In the genomic region with DNA sequence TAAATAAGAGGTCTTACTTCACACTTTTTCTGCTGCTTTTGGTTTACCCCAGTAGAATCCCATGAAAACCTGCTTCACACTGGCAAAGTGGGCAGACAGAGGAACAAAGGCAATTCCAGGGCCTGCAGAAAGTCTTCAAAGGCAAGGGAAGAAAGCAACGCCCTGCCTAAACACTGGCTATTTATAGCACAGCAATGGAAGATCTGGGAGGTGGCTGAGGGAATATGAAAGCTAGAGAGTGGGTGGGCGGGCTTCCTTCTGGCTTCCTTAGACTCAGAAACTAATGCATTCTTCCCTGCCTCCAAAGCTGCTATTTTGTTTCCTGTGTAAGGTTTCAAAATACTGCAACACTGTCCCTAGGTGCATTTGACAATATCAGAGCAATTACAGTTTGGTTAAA, we compare ENCODE assay signal across 20 cellular contexts. TPM values are rescaled to one million over a fixed set of nuclear protein-coding genes. Genes with fewer than 3 reads are reported as not detected.
A peak's percentile ranks its signal among the peaks of the same experiment; 100 is the strongest.
DNase-seq lines count a peak whose midpoint lies in the region; ATAC-seq and TF ChIP-seq lines count a peak whose summit lies in the region.
"Had no signal": no experiment of that assay in that cellular context is flagged by ENCODE, and none has a peak within 500 bp of the region (broad histone marks: within the 10 kb centered on the region; RNA-seq: fewer than 3 reads in every experiment).

No MANE protein-coding gene starts in this region.

- peaks cover 11% of the 10 kb centered on the region for H3K27me3 Mint-ChIP-seq in endodermal cell (ENCODE audit: insufficient read depth)
- H3K27me3 Mint-ChIP-seq in HFFc6 (ENCODE audit: insufficient read depth): no peaks in the 10 kb centered on the region
- H3K27me3 Mint-ChIP-seq: CD4-positive, CD25-positive, alpha-beta regulatory T cell had no signal

- H3K9ac ChIP-seq in endodermal cell (ENCODE audit: extremely low read depth, low read length, poor library complexity, severe bottlenecking): no peak overlapping the region
- H3K9ac ChIP-seq: KMS-11 had no signal

- H3K9me3 Mint-ChIP-seq in endodermal cell: no peaks in the 10 kb centered on the region
- H3K9me3 Mint-ChIP-seq in HFFc6: peaks cover 34% of the 10 kb centered on the region

- 17 to 25% methylated on average over 2 of the region's 2 CpGs for WGBS in heart right ventricle, 2 donors
- WGBS in endodermal cell (ENCODE audit: insufficient coverage in 1 of 2, insufficient read length in 1 of 2), 2 experiments: 65% methylated on average over 2 of the region's 2 CpGs; no CpG with 5 or more reads in 1 of the 2 experiments

- H3K4me3 Mint-ChIP-seq in endodermal cell: no peak overlapping the region
- no peak overlapping the region for H3K4me3 Mint-ChIP-seq in HFFc6
- H3K4me3 Mint-ChIP-seq: T-helper 1 cell treated with Interleukin-12 subunit alpha and Interleukin-12 subunit beta and Interleukin-4 antibody, amounts not matched to agents 30 μg/mL and 1 μg/mL, for 36 hours had no signal

- H3K4me1 ChIP-seq in heart right ventricle (peaks cover 0 to 12% (median 5%) of the 10 kb centered on the region in 9 donors), endodermal cell (ENCODE audit: control insufficient read depth, insufficient read depth, low read length) (peaks cover 5% of the 10 kb centered on the region)

- DNase-seq in left ventricle myocardium superior: peak; percentile 6
- DNase-seq in heart right ventricle: no peak
- DNase-seq in endodermal cell: peak; percentile 50
- DNase-seq in myocyte (ENCODE audit: low read depth): peak; percentile 64
- no peak for DNase-seq in HFFc6
- DNase-seq in stimulated activated CD4-positive, alpha-beta T cell treated with anti-CD3 and anti-CD28 coated beads, Interleukin-12 subunit alpha, Interleukin-12 subunit beta, amount 100 ng/mL, for 4 hours: no peak
- DNase-seq: CD4-positive, CD25-positive, alpha-beta regulatory T cell; DND-41; erythroblast; NCI-H1105 treated with DMSO at 0.1 percent for 48 hours; stimulated activated CD4-positive, alpha-beta T cell treated with anti-CD3 and anti-CD28 coated beads, Interleukin-15, amount 100 ng/mL, for 24 hours; stimulated activated naive CD4-positive, alpha-beta T cell treated with Interleukin-2 at 50 U/mL for 16 hours had no signal

- TF ChIP-seq CTCF in heart right ventricle (IDR thresholded peaks at IDR 0.05) (no peak), endodermal cell (conservative IDR thresholded peaks at IDR 0.05) (no peak), HFFc6 (IDR thresholded peaks at IDR 0.05) (no peak)

- H3K4me1 Mint-ChIP-seq in endodermal cell: peaks cover 36% of the 10 kb centered on the region
- H3K4me1 Mint-ChIP-seq in HFFc6 (ENCODE audit: low read depth): no peaks in the 10 kb centered on the region
- H3K4me1 Mint-ChIP-seq: CD4-positive, CD25-positive, alpha-beta regulatory T cell had no signal

- H3K36me3 Mint-ChIP-seq in endodermal cell (ENCODE audit: low read depth) (no peaks in the 10 kb centered on the region), HFFc6 (ENCODE audit: low read depth) (no peaks in the 10 kb centered on the region)
- H3K36me3 Mint-ChIP-seq: CD4-positive, CD25-positive, alpha-beta regulatory T cell had no signal

- H3K36me3 ChIP-seq in heart right ventricle: no peaks in the 10 kb centered on the region
- H3K36me3 ChIP-seq in endodermal cell (ENCODE audit: control insufficient read depth, insufficient read depth, low read length): no peaks in the 10 kb centered on the region

- ATAC-seq in left ventricle myocardium superior: no peak
- no peak for ATAC-seq in heart right ventricle
- no peak for ATAC-seq in GM19452 (IDR thresholded peaks at IDR 0.05; ENCODE audit: unreplicated experiment)
- no peak for ATAC-seq in GM21526 (IDR thresholded peaks at IDR 0.05; ENCODE audit: low FRiP score, unreplicated experiment)
- ATAC-seq: activated CD4-positive, CD25-positive, alpha-beta regulatory T cell treated with anti-CD3 and anti-CD28 coated beads, Interleukin-2, amount 50 U/mL, for 24 hours; Right ventricle myocardium inferior had no signal

- no peaks in the 10 kb centered on the region for H3K27me3 ChIP-seq in heart right ventricle
- no peaks in the 10 kb centered on the region for H3K27me3 ChIP-seq in endodermal cell (ENCODE audit: control insufficient read depth, insufficient read depth, low read length, poor library complexity, severe bottlenecking)

- intact Hi-C loops in left ventricle myocardium superior (cut with micrococcal nuclease): no loop called here
- intact Hi-C loops in heart right ventricle (cut with DNase I): loop anchor here in 1 of 10 donors (10.0 kb wide), 1 partner anchor 74 kb away; no protein-coding TSS in a partner anchor

- H3K27ac ChIP-seq in heart right ventricle (no peak overlapping the region), endodermal cell (ENCODE audit: low read depth, low read length) (peak overlapping the region; percentile 1)
- H3K27ac ChIP-seq: KMS-11 had no signal

- no peak overlapping the region for H3K4me3 ChIP-seq in heart right ventricle
- no peak overlapping the region for H3K4me3 ChIP-seq in endodermal cell (ENCODE audit: low read length)

- H3K9me3 ChIP-seq in heart right ventricle (no peaks in the 10 kb centered on the region), endodermal cell (ENCODE audit: control insufficient read depth, low read length) (no peaks in the 10 kb centered on the region)

- H3K27ac Mint-ChIP-seq in endodermal cell (no peak overlapping the region), HFFc6 (no peak overlapping the region)
- H3K27ac Mint-ChIP-seq: activated T-helper 2 cell treated with anti-CD3 and anti-CD28 coated beads, Interferon-gamma antibody, Interleukin-2, Interleukin-4, amounts not matched to agents 10 μg/mL and 5 μg/mL and 100 μg/mL, durations not matched to agents 14 hours and 24 hours and 36 hours; CD4-positive, CD25-positive, alpha-beta regulatory T cell; T-helper 1 cell treated with Interleukin-12 subunit alpha and Interleukin-12 subunit beta and Interleukin-4 antibody, amounts not matched to agents 30 μg/mL and 1 μg/mL, for 36 hours had no signal

RNA-seq across cellular contexts. Expression of gene ELAVL2, which starts 46.8 kb away (rescaled TPM):
- not detected for total RNA-seq in left ventricle myocardium superior
- under 1 TPM in 6 of 10 donors, not detected in 4; 0.09 to 0.64 (median 0.12) TPM for total RNA-seq in heart right ventricle
- polyA plus RNA-seq in heart right ventricle: under 1 TPM in 1 of 2 donors, not detected in 1; under 0.01 TPM
- 1 to 10 TPM; 4.7 to 6.2 TPM for total RNA-seq in endodermal cell
- 25.8 TPM for polyA plus RNA-seq in endodermal cell (2013, experiment 1 of 2)
- polyA plus RNA-seq in endodermal cell (2013, experiment 2 of 2): 25.3 TPM
- total RNA-seq in myocyte: 34.1 and 41.8 TPM in 2 replicates
- 5.2 TPM for polyA plus RNA-seq in myocyte (2012)
- total RNA-seq in HFFc6 (2021; fragmentation: NEBNext Ultra II Directional; extraction: Animal tissue kit (Norgen Biotek cat#: 25700)): not detected
- total RNA-seq: A673; activated T-helper 2 cell treated with anti-CD3 and anti-CD28 coated beads, Interferon-gamma antibody, Interleukin-2, Interleukin-4, amounts not matched to agents 10 μg/mL and 5 μg/mL and 100 μg/mL, durations not matched to agents 14 hours and 24 hours and 36 hours; CD4-positive, CD25-positive, alpha-beta regulatory T cell; Right ventricle myocardium inferior had no signal
- polyA plus RNA-seq: CD4-positive, CD25-positive, alpha-beta regulatory T cell had no signal

Comparison
In these comparisons a context has a peak if more than half of its experiments do, and no peak if none do; other contexts are left out.
1. DNase-seq: peak in left ventricle myocardium superior (single experiment), endodermal cell (single experiment) and myocyte (single experiment); none in heart right ventricle (0 of 2), HFFc6 (single experiment) and stimulated activated CD4-positive, alpha-beta T cell treated with anti-CD3 and anti-CD28 coated beads, Interleukin-12 subunit alpha, Interleukin-12 subunit beta, amount 100 ng/mL, for 4 hours (single experiment).